Comparison of ENCODE assay signal across 10 cellular contexts in the genomic region with DNA sequence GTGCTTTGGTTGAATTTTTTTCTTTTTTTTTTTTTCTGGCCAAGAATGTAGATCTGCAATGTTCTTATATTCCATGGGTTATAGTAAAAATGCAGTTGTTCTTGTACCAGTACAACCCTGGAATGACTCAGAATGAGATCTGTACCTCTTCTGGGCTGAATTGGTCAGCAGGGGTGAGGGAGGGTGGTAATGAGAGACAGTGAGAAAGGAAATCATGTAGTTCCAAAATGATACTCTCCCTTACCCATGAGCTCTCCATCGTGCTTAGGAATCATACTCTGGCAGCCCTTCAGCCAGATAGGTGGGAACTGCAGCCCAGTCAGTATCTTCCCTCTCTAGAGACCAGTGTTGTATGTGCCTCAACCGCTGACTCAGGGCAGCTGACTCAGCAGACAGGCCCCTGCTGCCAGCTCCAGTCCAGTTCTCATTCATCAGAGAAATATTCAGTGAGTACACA. TPM values are rescaled to one million over a fixed set of nuclear protein-coding genes. Genes with fewer than 3 reads are reported as not detected.
A peak's percentile ranks its signal among the peaks of the same experiment; 100 is the strongest.
DNase-seq lines count a peak whose midpoint lies in the region; ATAC-seq and TF ChIP-seq lines count a peak whose summit lies in the region.
"Had no signal": no experiment of that assay in that cellular context is flagged by ENCODE, and none has a peak within 500 bp of the region (broad histone marks: within the 10 kb centered on the region; RNA-seq: fewer than 3 reads in every experiment).

No MANE protein-coding gene starts in this region.

- no peak for TF ChIP-seq CTCF in RWPE2 (IDR thresholded peaks at IDR 0.05; ENCODE audit: poor library complexity, severe bottlenecking)

- no peaks in the 10 kb centered on the region for H3K27me3 ChIP-seq in RWPE2 (ENCODE audit: insufficient read depth, poor library complexity, severe bottlenecking)

- peaks cover 25% of the 10 kb centered on the region for H3K4me1 ChIP-seq in RWPE2 (ENCODE audit: insufficient read depth, poor library complexity, severe bottlenecking)

- ATAC-seq in RWPE2 (ENCODE audit: low read depth) (peak; percentile 81), GM18909 (IDR thresholded peaks at IDR 0.05; ENCODE audit: poor library complexity, unreplicated experiment) (no peak)

- H3K4me3 ChIP-seq in RWPE2 (ENCODE audit: severe bottlenecking), result no peak overlapping the region

- H3K36me3 ChIP-seq in RWPE2 (ENCODE audit: low read depth), result no peaks in the 10 kb centered on the region

- H3K27ac ChIP-seq in RWPE2 (ENCODE audit: poor library complexity, severe bottlenecking), result peak overlapping the region; percentile 71

- H3K9me3 ChIP-seq in RWPE2 (ENCODE audit: severe bottlenecking), result no peaks in the 10 kb centered on the region

- peak; percentile 81 for DNase-seq in GM03348 (ENCODE audit: low spot score)
- peak; percentile 72 for DNase-seq in RWPE2 (ENCODE audit: low spot score)
- peak; percentile 97 for DNase-seq in fibroblast of peridontal ligament (ENCODE audit: extremely low read depth)
- DNase-seq in renal cortical epithelial cell (ENCODE audit: low read depth), result peak; percentile 88
- no peak for DNase-seq in stimulated activated naive CD4-positive, alpha-beta T cell treated with Interleukin-2 at 50 U/mL for 16 hours (lab: John Stamatoyannopoulos, UW)
- no peak for DNase-seq in activated effector memory CD4-positive, alpha-beta T cell treated with anti-CD3 and anti-CD28 coated beads, Interleukin-2, amount 50 U/mL, for 16 hours
- no peak for DNase-seq in mesenteric fat pad (ENCODE audit: low spot score)
- DNase-seq: activated CD8-positive, alpha-beta memory T cell treated with anti-CD3 and anti-CD28 coated beads for 24 hours; NCI-H2171 treated with DMSO at 0.1 percent for 48 hours had no signal

RNA-seq across cellular contexts. Expression of a gene that starts 2.1 kb away (rescaled TPM):
- total RNA-seq in renal cortical epithelial cell, result 75.5 and 100 TPM in 2 replicates
- 19.6 TPM for total RNA-seq in mesenteric fat pad

Comparison
In these comparisons a context has a peak if more than half of its experiments do, and no peak if none do; other contexts are left out.
1. DNase-seq: peak in GM03348 (single experiment), RWPE2 (single experiment), fibroblast of peridontal ligament (single experiment) and renal cortical epithelial cell (single experiment); none in stimulated activated naive CD4-positive, alpha-beta T cell treated with Interleukin-2 at 50 U/mL for 16 hours (single experiment), activated effector memory CD4-positive, alpha-beta T cell treated with anti-CD3 and anti-CD28 coated beads, Interleukin-2, amount 50 U/mL, for 16 hours (single experiment) and mesenteric fat pad (single experiment).